ENCODE assay signal across 1 cellular context in the genomic region with DNA sequence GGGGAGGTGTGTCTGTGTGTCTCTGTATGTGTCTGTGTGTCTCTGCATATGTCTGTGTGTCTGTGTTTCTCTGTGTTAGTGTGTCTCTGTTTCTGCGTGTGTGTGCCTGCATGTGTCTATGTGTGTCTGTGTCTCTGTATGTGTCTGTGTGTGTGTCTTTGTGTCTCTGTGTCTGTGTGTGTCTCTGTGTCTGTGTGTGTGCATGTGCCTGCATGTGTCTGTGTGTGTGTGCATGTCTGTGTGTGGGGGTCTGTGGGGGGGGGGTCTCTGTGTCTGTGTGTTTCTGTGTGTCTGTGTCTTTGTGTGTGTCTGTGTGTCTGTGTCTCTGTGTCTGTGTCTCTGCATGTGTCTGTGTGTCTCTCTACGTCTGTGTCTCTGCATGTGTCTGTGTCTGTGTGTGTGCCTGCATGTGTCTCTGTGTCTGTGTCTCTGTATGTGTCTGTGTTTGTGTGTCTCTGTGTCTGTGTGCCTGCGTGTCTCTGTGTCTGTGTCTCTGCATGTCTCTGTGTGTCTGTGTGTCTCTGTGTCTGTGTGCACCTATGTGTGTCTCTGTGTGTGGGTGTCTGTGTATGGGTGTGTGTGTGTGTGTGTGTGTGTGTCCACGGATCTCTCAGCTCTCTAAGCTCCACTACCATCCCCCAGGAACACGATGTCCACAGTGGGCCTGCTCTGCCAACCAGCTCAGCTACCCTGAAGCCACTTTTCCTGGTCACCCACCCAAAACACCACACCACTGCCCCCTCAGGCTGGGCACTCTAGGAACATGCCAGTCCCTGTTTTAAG.
TF ChIP-seq lines count a peak whose summit lies in the region.

No MANE protein-coding gene starts in this region.

TF ChIP-seq in K562, 482 proteins besides CTCF, POLR2A, EP300 and RAD21 (continued from another document):
- TF ChIP-seq, protein P1, sequence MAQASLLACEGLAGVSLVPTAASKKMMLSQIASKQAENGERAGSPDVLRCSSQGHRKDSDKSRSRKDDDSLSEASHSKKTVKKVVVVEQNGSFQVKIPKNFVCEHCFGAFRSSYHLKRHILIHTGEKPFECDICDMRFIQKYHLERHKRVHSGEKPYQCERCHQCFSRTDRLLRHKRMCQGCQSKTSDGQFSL (CRISPR knock-in tag; IDR thresholded peaks at IDR 0.05): 0 out of 2 replicates have a peak, but pooled peaks have one; percentile 26
- TF ChIP-seq, protein P1 (tag; IDR thresholded peaks at IDR 0.05): no peak
